ENCODE assay signal across 39 cellular contexts in the genomic region with DNA sequence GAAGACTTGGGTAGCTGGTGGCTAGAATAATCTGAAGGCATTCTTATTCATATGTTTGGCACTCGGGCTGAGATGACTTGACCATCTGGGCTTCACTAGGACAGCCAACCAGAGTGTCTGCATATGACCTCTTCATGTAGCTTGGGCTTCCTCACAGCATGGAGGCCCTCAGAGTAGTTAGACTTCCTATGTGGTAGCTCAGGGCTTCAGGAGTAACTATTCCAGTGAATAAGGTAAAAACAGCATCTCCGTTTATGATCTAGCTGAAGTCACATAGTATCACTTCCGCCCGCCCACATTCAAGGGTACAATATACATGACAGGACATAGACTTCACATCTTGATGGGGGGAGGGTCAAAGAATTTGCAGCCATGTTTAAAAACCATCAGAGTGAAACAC.
"Had no signal": no experiment of that assay in that cellular context is flagged by ENCODE, and none has a peak within 500 bp of the region (broad histone marks: within the 10 kb centered on the region; RNA-seq: fewer than 3 reads in every experiment).

No MANE protein-coding gene starts in this region.

- H3K27me3 ChIP-seq: adrenal gland, body of pancreas, brain microvascular endothelial cell, cardiac muscle cell had no signal

- ATAC-seq: activated CD8-positive, alpha-beta T cell treated with anti-CD3 and anti-CD28 coated beads for 36 hours; activated naive CD4-positive, alpha-beta T cell treated with anti-CD3 and anti-CD28 coated beads, Interleukin-2, amount 50 U/mL, for 72 hours; activated T-cell treated with anti-CD3 and anti-CD28 coated beads, Interleukin-2, amount 50 U/mL, for 4 hours; activated T-cell treated with anti-CD3 and anti-CD28 coated beads, Interleukin-2, amount 50 U/mL, for 72 hours; activated T-helper 17 cell treated with anti-CD3 and anti-CD28 coated beads, Interleukin-2, amount 50 U/mL, for 72 hours; body of pancreas had no signal

- H3K27me3 Mint-ChIP-seq: activated T-helper 17 cell treated with anti-CD3 and anti-CD28 coated beads, Interleukin-2, amount 50 U/mL, for 72 hours had no signal

- H3K27ac ChIP-seq: adrenal gland, body of pancreas, brain microvascular endothelial cell, cardiac muscle cell, VCaP had no signal

- H3K9me3 ChIP-seq: adrenal gland, body of pancreas had no signal

- H3K9me3 Mint-ChIP-seq: activated T-helper 17 cell treated with anti-CD3 and anti-CD28 coated beads, Interleukin-2, amount 50 U/mL, for 72 hours; central memory CD8-positive, alpha-beta T cell had no signal

- H3K36me3 Mint-ChIP-seq: activated naive CD8-positive, alpha-beta T cell treated with anti-CD3 and anti-CD28 coated beads for 36 hours had no signal

- FAIRE-seq: astrocyte, bronchial epithelial cell, TTC549 had no signal

- H3K4me3 ChIP-seq: adrenal gland, body of pancreas, cardiac muscle cell had no signal

- DNase-seq: activated B cell treated with CpG ODN at 0.5 μM for 24 hours; activated CD4-positive, alpha-beta memory T cell treated with anti-CD3 and anti-CD28 coated beads for 36 hours; activated CD4-positive, alpha-beta T cell treated with anti-CD3 and anti-CD28 coated beads for 4 hours; activated CD4-positive, alpha-beta T cell treated with anti-CD3 and anti-CD28 coated beads, Interleukin-2, amount 10 ng/mL, durations not matched to agents 24 days and 14 days; activated CD4-positive, alpha-beta T cell treated with anti-CD3 and anti-CD28 coated beads, Interleukin-2, amount 50 U/mL, for 1 hour; activated CD4-positive, alpha-beta T cell treated with anti-CD3 and anti-CD28 coated beads, Interleukin-2, amount 50 U/mL, for 4 hours; activated CD4-positive, CD25-positive, alpha-beta regulatory T cell treated with anti-CD3 and anti-CD28 coated beads, Interleukin-2, amount 50 U/mL, for 72 hours; activated CD8-positive, alpha-beta memory T cell treated with anti-CD3 and anti-CD28 coated beads, Interleukin-2, amount 50 U/mL, for 4 hours; activated CD8-positive, alpha-beta T cell treated with anti-CD3 and anti-CD28 coated beads for 36 hours; activated effector memory CD4-positive, alpha-beta T cell treated with anti-CD3 and anti-CD28 coated beads, Interleukin-2, amount 50 U/mL, for 16 hours; activated gamma-delta T cell treated with Interleukin-2 at 50 U/mL for 16 hours; activated naive CD4-positive, alpha-beta T cell; activated naive CD4-positive, alpha-beta T cell treated with anti-CD3 and anti-CD28 coated beads for 36 hours; activated naive CD4-positive, alpha-beta T cell treated with anti-CD3 and anti-CD28 coated beads, Interleukin-2, amount 50 U/mL, for 16 hours; activated naive CD8-positive, alpha-beta T cell treated with anti-CD3 and anti-CD28 coated beads for 36 hours; activated T-cell treated with anti-CD3 and anti-CD28 coated beads for 4 hours; activated T-cell treated with anti-CD3 and anti-CD28 coated beads, Interleukin-2, amount 50 U/mL, for 1 hour; activated T-cell treated with anti-CD3 and anti-CD28 coated beads, Interleukin-2, amount 50 U/mL, for 4 hours; activated T-cell treated with anti-CD3 and anti-CD28 coated beads, Interleukin-2, amount 50 U/mL, for 72 hours; adrenal gland; amniotic stem cell; aorta; body of pancreas; brain microvascular endothelial cell; caudate nucleus; cerebellar nuclear complex; T-helper 2 cell; T-helper 9 cell had no signal

- H3K27ac Mint-ChIP-seq: activated B cell treated with CpG ODN at 0.5 μM for 24 hours; activated CD4-positive, alpha-beta memory T cell treated with anti-CD3 and anti-CD28 coated beads for 36 hours; activated CD4-positive, alpha-beta T cell treated with anti-CD3 and anti-CD28 coated beads, Interleukin-2, amount 10 ng/mL, durations not matched to agents 24 days and 14 days; activated CD8-positive, alpha-beta T cell treated with anti-CD3 and anti-CD28 coated beads for 36 hours; activated naive CD4-positive, alpha-beta T cell treated with anti-CD3 and anti-CD28 coated beads for 36 hours; activated naive CD4-positive, alpha-beta T cell treated with anti-CD3 and anti-CD28 coated beads, Interleukin-2, amount 50 U/mL, for 72 hours; activated naive CD8-positive, alpha-beta T cell treated with anti-CD3 and anti-CD28 coated beads for 36 hours; activated T-cell treated with anti-CD3 and anti-CD28 coated beads, Interleukin-2, amount 50 U/mL, for 72 hours; activated T-helper 1 cell treated with anti-CD3 and anti-CD28 coated beads, Interleukin-12 subunit alpha, Interleukin-12 subunit beta, Interleukin-2, Interleukin-4 antibody, amounts not matched to agents 30 ng/mL and 10 ng/mL and 1 ng/mL, durations not matched to agents 14 hours and 24 hours and 36 hours; activated T-helper 17 cell treated with anti-CD3 and anti-CD28 coated beads, Interleukin-2, amount 50 U/mL, for 72 hours; T-helper 1 cell treated with Interleukin-12 subunit alpha and Interleukin-12 subunit beta and Interleukin-4 antibody, amounts not matched to agents 30 μg/mL and 1 μg/mL, for 36 hours; T-helper 2 cell treated with Interferon-gamma antibody and Interleukin-4, amounts not matched to agents 5 μg/mL and 100 μg/mL, for 36 hours had no signal

- H3K4me1 ChIP-seq: adrenal gland had no signal

- H3K36me3 ChIP-seq: adrenal gland, brain microvascular endothelial cell, cardiac muscle cell had no signal

- H3K4me1 Mint-ChIP-seq: activated B cell treated with CpG ODN at 0.5 μM for 24 hours; activated CD4-positive, alpha-beta T cell treated with anti-CD3 and anti-CD28 coated beads, Interleukin-2, amount 10 ng/mL, durations not matched to agents 24 days and 14 days; activated naive CD8-positive, alpha-beta T cell treated with anti-CD3 and anti-CD28 coated beads for 36 hours; activated T-helper 17 cell treated with anti-CD3 and anti-CD28 coated beads, Interleukin-2, amount 50 U/mL, for 72 hours; central memory CD8-positive, alpha-beta T cell had no signal

- H3K4me3 Mint-ChIP-seq: activated B cell treated with CpG ODN at 0.5 μM for 24 hours; activated CD4-positive, alpha-beta memory T cell treated with anti-CD3 and anti-CD28 coated beads for 36 hours; activated CD4-positive, alpha-beta T cell treated with anti-CD3 and anti-CD28 coated beads, Interleukin-2, amount 10 ng/mL, durations not matched to agents 24 days and 14 days; activated CD8-positive, alpha-beta T cell treated with anti-CD3 and anti-CD28 coated beads for 36 hours; activated naive CD4-positive, alpha-beta T cell treated with anti-CD3 and anti-CD28 coated beads for 36 hours; activated naive CD8-positive, alpha-beta T cell treated with anti-CD3 and anti-CD28 coated beads for 36 hours; activated T-cell treated with anti-CD3 and anti-CD28 coated beads, Interleukin-2, amount 50 U/mL, for 4 hours; activated T-cell treated with anti-CD3 and anti-CD28 coated beads, Interleukin-2, amount 50 U/mL, for 72 hours; activated T-helper 1 cell treated with anti-CD3 and anti-CD28 coated beads, Interleukin-12 subunit alpha, Interleukin-12 subunit beta, Interleukin-2, Interleukin-4 antibody, amounts not matched to agents 30 ng/mL and 10 ng/mL and 1 ng/mL, durations not matched to agents 14 hours and 24 hours and 36 hours; activated T-helper 17 cell treated with anti-CD3 and anti-CD28 coated beads, Interleukin-2, amount 50 U/mL, for 72 hours; central memory CD8-positive, alpha-beta T cell; T-helper 1 cell treated with Interleukin-12 subunit alpha and Interleukin-12 subunit beta and Interleukin-4 antibody, amounts not matched to agents 30 μg/mL and 1 μg/mL, for 36 hours; T-helper 2 cell treated with Interferon-gamma antibody and Interleukin-4, amounts not matched to agents 5 μg/mL and 100 μg/mL, for 36 hours had no signal
